Comparison of ENCODE assay signal across 8 cellular contexts in genomic region chr3:195260286-195260905, GRCh38.
DNase-seq lines count a peak whose midpoint lies in the region; ATAC-seq and TF ChIP-seq lines count a peak whose summit lies in the region.

No MANE protein-coding gene starts in this region.

- in situ Hi-C loops in astrocyte of the spinal cord (cut with HindIII; ENCODE audit: low sequenced_read_pairs), result no loop called here

- peak; percentile 24 for ATAC-seq in HG02884 (IDR thresholded peaks at IDR 0.05; ENCODE audit: unreplicated experiment)

- H3K4me3 ChIP-seq in astrocyte of the spinal cord (ENCODE audit: low read depth, low read length), result peak overlapping the region; percentile 59

- CTCF ChIA-PET in HEK293T (lab: Yijun Ruan, JAX), result interaction anchor here (0.5 to 0.6 kb wide), 2 partner anchors 474 to 1107 kb away, joined by 3 to 6 read pairs; no protein-coding TSS in a partner anchor

- TF ChIP-seq CTCF in astrocyte of the spinal cord (IDR thresholded peaks at IDR 0.05; ENCODE audit: low read depth, low read length), result no peak

- POLR2A ChIA-PET in HEK293T (lab: Yijun Ruan, JAX), result interaction anchor here (1.9 kb wide), 1 partner anchor 10 kb away, joined by 14 read pairs; the partner anchor contains the start of gene XXYLT1

- peak; percentile 62 for DNase-seq in NCI-H748 (lab: John Stamatoyannopoulos, UW; ENCODE audit: unreplicated experiment)
- no peak for DNase-seq in NCI-H748 treated with DMSO at 0.1 percent for 48 hours (lab: John Stamatoyannopoulos, UW)
- DNase-seq in NOMO-1 (lab: John Stamatoyannopoulos, UW; ENCODE audit: unreplicated experiment in 2 of 2), result peak; percentile 64 to 77
- no peak for DNase-seq in astrocyte of the spinal cord (ENCODE audit: low read depth, low spot score)
- peak; percentile 78 for DNase-seq in islet precursor cell
- DNase-seq in stimulated activated CD8-positive, alpha-beta memory T cell treated with anti-CD3 and anti-CD28 coated beads, Interleukin-4, amount 100 ng/mL, for 48 hours, result peak; percentile 45
- DNase-seq in HEK293T (ENCODE audit: extremely low spot score), result no peak

TF ChIP-seq in HEK293T, 16 proteins besides CTCF, POLR2A, EP300 and RAD21:
- no peak for TF ChIP-seq FOXK2 (IDR thresholded peaks at IDR 0.05)
- TF ChIP-seq FOXM1 (IDR thresholded peaks at IDR 0.05; ENCODE audit: borderline replicate concordance), result no peak
- TF ChIP-seq SUZ12 (IDR thresholded peaks at IDR 0.05), result no peak
- TF ChIP-seq LEF1 (IDR thresholded peaks at IDR 0.05; ENCODE audit: borderline replicate concordance), result no peak
- no peak for TF ChIP-seq ZNF384 (IDR thresholded peaks at IDR 0.05)
- TF ChIP-seq CTBP1 (IDR thresholded peaks at IDR 0.05; ENCODE audit: borderline replicate concordance), result no peak
- no peak for TF ChIP-seq PKNOX1 (IDR thresholded peaks at IDR 0.05)
- TF ChIP-seq HDGF (IDR thresholded peaks at IDR 0.05; ENCODE audit: borderline replicate concordance), result no peak
- TF ChIP-seq SP1 (IDR thresholded peaks at IDR 0.05), result no peak
- no peak for TF ChIP-seq TARDBP (IDR thresholded peaks at IDR 0.05)
- no peak for TF ChIP-seq ARNT (IDR thresholded peaks at IDR 0.05)
- TF ChIP-seq ELF4 (IDR thresholded peaks at IDR 0.05), result no peak
- TF ChIP-seq L3MBTL2 (conservative IDR thresholded peaks at IDR 0.05), result no peak
- TF ChIP-seq FOXA1 (IDR thresholded peaks at IDR 0.05), result no peak
- TF ChIP-seq BHLHE40 (IDR thresholded peaks at IDR 0.05; ENCODE audit: borderline replicate concordance), result no peak
- no peak for TF ChIP-seq NFRKB (IDR thresholded peaks at IDR 0.05)

Comparison
In these comparisons a context has a peak if more than half of its experiments do, and no peak if none do; other contexts are left out.
1. DNase-seq: peak in NCI-H748 (single experiment), NOMO-1 (2 of 2), islet precursor cell (single experiment) and stimulated activated CD8-positive, alpha-beta memory T cell treated with anti-CD3 and anti-CD28 coated beads, Interleukin-4, amount 100 ng/mL, for 48 hours (single experiment); none in NCI-H748 treated with DMSO at 0.1 percent for 48 hours (single experiment), astrocyte of the spinal cord (single experiment) and HEK293T (single experiment).